In the genomic region with DNA sequence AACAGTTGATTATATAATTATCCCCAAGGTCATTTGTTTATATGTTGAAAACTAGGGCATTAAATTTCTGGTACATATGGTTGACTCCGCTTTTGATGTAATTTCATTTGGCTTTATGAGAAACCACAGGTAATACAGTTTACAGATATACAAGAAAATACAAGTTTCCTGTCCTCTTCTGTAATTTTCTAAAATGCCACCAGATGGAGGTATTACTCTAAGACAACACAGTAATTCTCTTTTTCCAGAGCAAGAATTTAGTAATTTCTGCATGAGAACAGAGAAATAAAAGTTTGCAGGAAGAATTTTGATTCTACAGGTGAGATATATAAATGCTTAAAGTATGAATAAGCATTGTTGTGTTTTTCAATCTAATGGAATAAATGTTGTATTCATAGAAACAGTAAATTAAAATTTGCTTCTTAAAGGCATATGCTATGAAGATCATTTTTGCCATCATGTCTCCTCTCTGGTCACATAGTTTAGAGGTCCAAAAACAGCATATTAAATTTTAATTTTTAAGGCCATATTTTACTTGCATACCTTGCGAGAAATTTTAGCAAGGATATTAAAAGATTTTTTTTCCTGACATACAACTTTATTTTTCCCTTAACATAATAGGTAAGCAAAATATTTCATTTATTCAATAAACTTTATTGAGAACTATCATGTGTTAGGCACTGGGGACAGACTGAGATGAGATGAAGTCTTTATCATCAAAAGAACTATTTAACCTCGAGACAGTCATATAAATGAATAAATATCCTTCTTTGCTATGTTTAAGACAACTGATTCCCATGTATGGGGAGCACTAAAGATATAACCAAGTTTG, we compare ENCODE assay signal across 8 cellular contexts. TPM values are rescaled to one million over a fixed set of nuclear protein-coding genes. Genes with fewer than 3 reads are reported as not detected.
DNase-seq lines count a peak whose midpoint lies in the region; ATAC-seq, FAIRE-seq and TF ChIP-seq lines count a peak whose summit lies in the region.

No MANE protein-coding gene starts in this region.

- H3K4me3 ChIP-seq in A673 (ENCODE audit: low read depth, low read length, poor library complexity, severe bottlenecking) = no peak overlapping the region
- H3K4me3 ChIP-seq in pancreas = no peak overlapping the region

- BruUV-seq in A673 (replicated peaks; lab: Mats Ljungman, UMichigan) = no TSS peak

- H3K36me3 ChIP-seq in A673 (ENCODE audit: insufficient read depth, low read length, poor library complexity, severe bottlenecking) (peaks cover 31% of the 10 kb centered on the region), pancreas (peaks cover 0 to 27% (median 0%) of the 10 kb centered on the region in 3 donors)

- ATAC-seq in HG03108 (IDR thresholded peaks at IDR 0.05; ENCODE audit: unreplicated experiment) (peak; percentile 53), esophagus mucosa (peak; percentile 58), pancreas (peak; percentile 63 to 86 (median 79))

- POLR2A ChIA-PET in A673 (lab: Charles Lee; ENCODE audit: low non-redundant PET) = no interaction called here

- peak; percentile 97 for FAIRE-seq in pancreas (lab: Jason Lieb, UNC)

- H3K4me1 ChIP-seq in A673 (ENCODE audit: insufficient read depth, low read length, poor library complexity, severe bottlenecking) = peaks cover 25% of the 10 kb centered on the region
- peaks cover 0 to 9% (median 0%) of the 10 kb centered on the region in 3 donors for H3K4me1 ChIP-seq in pancreas

- CTCF ChIA-PET in A673 (lab: Charles Lee) = interaction anchor here (1.1 kb wide), 1 partner anchor 126 kb away, joined by 3 read pairs; no protein-coding TSS in a partner anchor

- DNase-seq in A673 (ENCODE audit: low spot score) = peak; percentile 69
- DNase-seq in GM03348 (ENCODE audit: low spot score) = peak; percentile 23
- DNase-seq in RPMI7951 (ENCODE audit: low read depth) = peak; percentile 31
- DNase-seq in pancreas = no peak
- DNase-seq in GF-D8 (lab: John Stamatoyannopoulos, UW) = no peak
- no peak for DNase-seq in activated CD8-positive, alpha-beta memory T cell treated with anti-CD3 and anti-CD28 coated beads, Interleukin-2, amount 50 U/mL, for 4 hours

- H3K9me3 ChIP-seq in A673 (ENCODE audit: low read depth, low read length, poor library complexity, severe bottlenecking) (no peaks in the 10 kb centered on the region), pancreas (no peaks in the 10 kb centered on the region)

- intact Hi-C loops in A673 (cut with micrococcal nuclease; ENCODE audit: unreplicated experiment) (loop anchor here (1.0 kb wide), 2 partner anchors 122 to 126 kb away; no protein-coding TSS in a partner anchor), pancreas (cut with DNase I) (loop anchor here in 2 of 3 donors (5.0 kb wide), 1 partner anchor 126 kb away; no protein-coding TSS in a partner anchor)

- H3K27me3 ChIP-seq in A673 (replicated peaks; ENCODE audit: insufficient read depth, low read depth, low read length, poor library complexity) (no peaks in the 10 kb centered on the region), pancreas (no peaks in the 10 kb centered on the region)

- 56 to 62% methylated on average over 3 of the region's 3 CpGs for WGBS in pancreas, 2 donors

- TF ChIP-seq CTCF in A673 (conservative IDR thresholded peaks at IDR 0.05; ENCODE audit: low read depth, low read length) = peak; percentile 76
- peak; percentile 39 to 63 (median 53) for TF ChIP-seq CTCF in pancreas (IDR thresholded peaks at IDR 0.05)

- H3K27ac ChIP-seq in A673 (ENCODE audit: low read depth, low read length, poor library complexity, severe bottlenecking) (no peak overlapping the region), pancreas (no peak overlapping the region)

RNA-seq across cellular contexts. Expression of a gene that starts 22.7 kb away (rescaled TPM):
- total RNA-seq in A673 (2021) (57.8 and 61.0 TPM in 2 replicates), esophagus mucosa (21.7 TPM), pancreas (10 to 100 TPM; 10.1 to 17.7 (median 11.8) TPM)
- 23.9 and 24.4 TPM in 2 replicates for total RNA-seq in RPMI7951 (2014; rRNA removed; shearing (Covaris generic))
- polyA plus RNA-seq in pancreas = 10 to 100 TPM; 12.2 to 20.7 TPM

Comparison
In these comparisons a context has a peak if more than half of its experiments do, and no peak if none do; other contexts are left out.
1. DNase-seq: peak in A673 (single experiment), GM03348 (single experiment) and RPMI7951 (single experiment); none in pancreas (0 of 6), GF-D8 (single experiment) and activated CD8-positive, alpha-beta memory T cell treated with anti-CD3 and anti-CD28 coated beads, Interleukin-2, amount 50 U/mL, for 4 hours (single experiment).
2. Peak in every context shown above with its lines, with median percentiles within 50 percentile points of each other: ATAC-seq.